ENCODE assay signal across 20 cellular contexts in the genomic region with DNA sequence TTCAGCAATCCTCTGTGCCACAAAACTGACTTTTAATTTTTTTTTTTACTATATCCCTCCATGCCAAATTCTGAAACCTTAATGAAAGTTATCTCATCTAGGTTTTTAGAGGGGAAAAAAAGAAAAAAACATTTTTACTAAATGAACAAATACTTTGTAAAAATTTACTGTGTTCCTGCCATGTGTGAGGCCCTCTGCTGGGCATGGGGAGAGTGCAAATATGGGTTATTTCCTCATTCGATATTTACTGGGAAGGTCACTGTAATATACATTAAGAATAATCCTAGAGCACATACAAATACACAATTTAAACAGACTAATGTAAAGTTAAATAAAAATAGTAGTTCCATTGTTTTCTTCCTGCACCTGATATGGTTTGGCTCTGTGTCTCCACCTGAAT.
DNase-seq lines count a peak whose midpoint lies in the region; ATAC-seq and TF ChIP-seq lines count a peak whose summit lies in the region.
"Had no signal": no experiment of that assay in that cellular context is flagged by ENCODE, and none has a peak within 500 bp of the region (broad histone marks: within the 10 kb centered on the region; RNA-seq: fewer than 3 reads in every experiment).

No MANE protein-coding gene starts in this region.

- H3K27ac ChIP-seq in C4-2B (no peak overlapping the region), HCT116 (ENCODE audit: low read depth, low read length) (no peak overlapping the region), RWPE1 (no peak overlapping the region)
- H3K27ac ChIP-seq in CD4-positive, alpha-beta T cell (ENCODE audit: low read depth, low read length) = no peak overlapping the region
- H3K27ac ChIP-seq: thoracic aorta had no signal

- no peaks in the 10 kb centered on the region for H3K27me3 Mint-ChIP-seq in activated CD4-positive, alpha-beta memory T cell treated with anti-CD3 and anti-CD28 coated beads for 36 hours
- no peaks in the 10 kb centered on the region for H3K27me3 Mint-ChIP-seq in CD4-positive, alpha-beta T cell
- H3K27me3 Mint-ChIP-seq in CD14-positive monocyte (ENCODE audit: low read depth in 3 of 3) = no peaks in the 10 kb centered on the region
- H3K27me3 Mint-ChIP-seq: CD8-positive, alpha-beta memory T cell; naive B cell; stimulated activated memory B cell treated with anti-CD40 and anti-IgM and Interleukin-4, amounts not matched to agents 10 μg/mL and 1 μg/mL and 100 μg/mL, for 72 hours had no signal

- ATAC-seq in HCT116 = peak; percentile 47; the same call in 1 of the 2 replicates
- ATAC-seq in CD4-positive, alpha-beta T cell (ENCODE audit: poor library complexity) = no peak
- ATAC-seq: stimulated activated memory B cell treated with anti-CD40 and anti-IgM and Interleukin-4, amounts not matched to agents 10 μg/mL and 1 μg/mL and 100 μg/mL, for 72 hours had no signal

- POLR2A ChIA-PET in HCT116 (lab: Charles Lee) = no interaction called here
- POLR2A ChIA-PET in RWPE1 (lab: Yijun Ruan, JAX; ENCODE audit: low non-redundant PET) = no interaction called here
- POLR2A ChIA-PET in activated CD4-positive, alpha-beta memory T cell treated with anti-CD3 and anti-CD28 coated beads for 36 hours (lab: Charles Lee) = no interaction called here
- POLR2A ChIA-PET in CD4-positive, alpha-beta T cell (lab: Charles Lee) = no interaction called here

- H3K9me3 Mint-ChIP-seq in activated CD4-positive, alpha-beta memory T cell treated with anti-CD3 and anti-CD28 coated beads for 36 hours = peaks cover 4% of the 10 kb centered on the region
- peaks cover 5% of the 10 kb centered on the region for H3K9me3 Mint-ChIP-seq in CD4-positive, alpha-beta T cell
- peaks cover 0 to 2% (median 0%) of the 10 kb centered on the region in 7 donors for H3K9me3 Mint-ChIP-seq in CD14-positive monocyte

- no peak overlapping the region for H2AFZ ChIP-seq in HCT116 (ENCODE audit: low read depth, low read length, poor library complexity, severe bottlenecking)

- no peaks in the 10 kb centered on the region for H3K9me3 ChIP-seq in HCT116 (ENCODE audit: control insufficient read depth in 1 of 2, insufficient read depth in 1 of 2, low read depth in 1 of 2, low read length in 2 of 2)
- H3K9me3 ChIP-seq in CD4-positive, alpha-beta T cell (ENCODE audit: control insufficient read depth, low read length) = no peaks in the 10 kb centered on the region
- H3K9me3 ChIP-seq: thoracic aorta had no signal

- intact Hi-C loops in HCT116 (cut with micrococcal nuclease) (no loop called here), CD14-positive monocyte (cut with micrococcal nuclease) (no loop called here)
- intact Hi-C loops in activated CD4-positive, alpha-beta memory T cell treated with anti-CD3 and anti-CD28 coated beads for 36 hours (cut with micrococcal nuclease) = no loop called here
- intact Hi-C loops in CD4-positive, alpha-beta T cell (cut with DNase I, micrococcal nuclease) = no loop called here

- DNase-seq in HCT116 (ENCODE audit: low read depth, low spot score) (no peak), RWPE1 (ENCODE audit: low spot score) (no peak), epithelial cell of esophagus (ENCODE audit: low read depth) (no peak), AG20443 (ENCODE audit: low spot score) (no peak), CD14-positive monocyte (ENCODE audit: low spot score) (no peak)
- DNase-seq in activated CD4-positive, alpha-beta memory T cell treated with anti-CD3 and anti-CD28 coated beads for 36 hours = no peak
- DNase-seq in CD4-positive, alpha-beta T cell = no peak
- DNase-seq: activated CD4-positive, alpha-beta T cell treated with anti-CD3 and anti-CD28 coated beads for 48 hours; activated CD8-positive, alpha-beta memory T cell treated with anti-CD3 and anti-CD28 coated beads, Interleukin-2, amount 50 U/mL, for 48 hours; activated naive CD4-positive, alpha-beta T cell; amniotic stem cell; CD8-positive, alpha-beta memory T cell; DMS79; Karpas-422; mesenchymal stem cell; naive B cell; NCI-H82 had no signal

- H3K4me2 ChIP-seq in HCT116 (ENCODE audit: low read length) = no peak overlapping the region

- RAD21 ChIA-PET in HCT116 (lab: Charles Lee; ENCODE audit: low non-redundant PET in 1 of 2, low total read pairs in 2 of 2, uncharacterized antibody in 2 of 2, unreplicated experiment in 2 of 2) = no interaction called here

- no peak for TF ChIP-seq RAD21 in HCT116 (IDR thresholded peaks at IDR 0.05; ENCODE audit: low read depth)

- H3K4me1 ChIP-seq in HCT116 (ENCODE audit: control insufficient read depth in 1 of 2, insufficient read depth in 2 of 2, low read length in 2 of 2) = no peaks in the 10 kb centered on the region

- H3K9ac ChIP-seq in HCT116 (ENCODE audit: low read length) = no peak overlapping the region

- TF ChIP-seq CTCF in C4-2B (conservative IDR thresholded peaks at IDR 0.05) = peak; percentile 62
- peak; percentile 7 to 52 (median 32); a peak in 3 of 6 replicates for TF ChIP-seq CTCF in HCT116 (IDR thresholded peaks at IDR 0.05 in 2 of 3, conservative IDR thresholded peaks at IDR 0.05 in 1 of 3; ENCODE audit: borderline replicate concordance in 1 of 3, insufficient read depth in 1 of 3, low read depth in 2 of 3, low read length in 2 of 3)
- TF ChIP-seq CTCF in RWPE1 (conservative IDR thresholded peaks at IDR 0.05; ENCODE audit: low read depth) = 0 out of 2 replicates have a peak, but pooled peaks have one; percentile 12
- TF ChIP-seq CTCF in epithelial cell of esophagus (IDR thresholded peaks at IDR 0.05; ENCODE audit: insufficient read depth, low read depth, low read length, missing control alignments) = peak; percentile 14
- TF ChIP-seq CTCF in CD4-positive, alpha-beta T cell (IDR thresholded peaks at IDR 0.05) = no peak
- no peak for TF ChIP-seq CTCF in CD14-positive monocyte (IDR thresholded peaks at IDR 0.05)

- H4K20me1 ChIP-seq in HCT116 (ENCODE audit: insufficient read depth) = no peaks in the 10 kb centered on the region

- no peaks in the 10 kb centered on the region for H3K4me1 Mint-ChIP-seq in activated CD4-positive, alpha-beta memory T cell treated with anti-CD3 and anti-CD28 coated beads for 36 hours (ENCODE audit: low read depth)
- no peaks in the 10 kb centered on the region for H3K4me1 Mint-ChIP-seq in CD4-positive, alpha-beta T cell (ENCODE audit: low read depth)
- H3K4me1 Mint-ChIP-seq in CD14-positive monocyte = no peaks in the 10 kb centered on the region
- H3K4me1 Mint-ChIP-seq: CD8-positive, alpha-beta memory T cell; naive B cell; stimulated activated memory B cell treated with anti-CD40 and anti-IgM and Interleukin-4, amounts not matched to agents 10 μg/mL and 1 μg/mL and 100 μg/mL, for 72 hours had no signal

- no peak for TF ChIP-seq POLR2A in HCT116 (IDR thresholded peaks at IDR 0.05; ENCODE audit: borderline replicate concordance, extremely low read depth, insufficient read depth, insufficient read length)

- no peaks in the 10 kb centered on the region for H3K9me2 ChIP-seq in HCT116 (ENCODE audit: insufficient read depth)

- H3K27me3 ChIP-seq in HCT116 (ENCODE audit: insufficient read depth, low read length) = no peaks in the 10 kb centered on the region
- no peaks in the 10 kb centered on the region for H3K27me3 ChIP-seq in CD4-positive, alpha-beta T cell (ENCODE audit: control insufficient read depth, insufficient read depth, low read length)

- H3K36me3 ChIP-seq in HCT116 (ENCODE audit: control insufficient read depth in 1 of 2, insufficient read depth in 2 of 2, low read length in 2 of 2) = no peaks in the 10 kb centered on the region
- H3K36me3 ChIP-seq: thoracic aorta had no signal

- no peak overlapping the region for H3K4me3 ChIP-seq in HCT116 (replicated peaks in 1 of 2; ENCODE audit: low read depth in 1 of 2, low read length in 2 of 2)
- H3K4me3 ChIP-seq in epithelial cell of esophagus (ENCODE audit: low read length) = no peak overlapping the region
- H3K4me3 ChIP-seq: thoracic aorta had no signal

- CTCF ChIA-PET in HCT116 (lab: Charles Lee) = no interaction called here
- CTCF ChIA-PET in RWPE1 (lab: Yijun Ruan, JAX) = no interaction called here
- CTCF ChIA-PET in activated CD4-positive, alpha-beta memory T cell treated with anti-CD3 and anti-CD28 coated beads for 36 hours (lab: Charles Lee) = no interaction called here
- CTCF ChIA-PET in CD4-positive, alpha-beta T cell (lab: Charles Lee) = no interaction called here

- BruUV-seq in HCT116 (replicated peaks; lab: Mats Ljungman, UMichigan) = no TSS peak

- H3K27ac Mint-ChIP-seq in activated CD4-positive, alpha-beta memory T cell treated with anti-CD3 and anti-CD28 coated beads for 36 hours = no peak overlapping the region
- no peak overlapping the region for H3K27ac Mint-ChIP-seq in CD4-positive, alpha-beta T cell
- no peak overlapping the region for H3K27ac Mint-ChIP-seq in CD14-positive monocyte
- H3K27ac Mint-ChIP-seq: stimulated activated memory B cell treated with anti-CD40 and anti-IgM and Interleukin-4, amounts not matched to agents 10 μg/mL and 1 μg/mL and 100 μg/mL, for 72 hours had no signal

- H3K79me2 ChIP-seq in HCT116 (ENCODE audit: insufficient read depth, low read length) = no peaks in the 10 kb centered on the region

- no peak overlapping the region for H3K4me3 Mint-ChIP-seq in activated CD4-positive, alpha-beta memory T cell treated with anti-CD3 and anti-CD28 coated beads for 36 hours
- no peak overlapping the region for H3K4me3 Mint-ChIP-seq in CD4-positive, alpha-beta T cell
- no peak overlapping the region for H3K4me3 Mint-ChIP-seq in CD14-positive monocyte
- H3K4me3 Mint-ChIP-seq: CD8-positive, alpha-beta memory T cell; naive B cell; stimulated activated memory B cell treated with anti-CD40 and anti-IgM and Interleukin-4, amounts not matched to agents 10 μg/mL and 1 μg/mL and 100 μg/mL, for 72 hours had no signal

- H3K36me3 Mint-ChIP-seq in activated CD4-positive, alpha-beta memory T cell treated with anti-CD3 and anti-CD28 coated beads for 36 hours = no peaks in the 10 kb centered on the region
- H3K36me3 Mint-ChIP-seq in CD4-positive, alpha-beta T cell (ENCODE audit: low read depth) = no peaks in the 10 kb centered on the region
- no peaks in the 10 kb centered on the region for H3K36me3 Mint-ChIP-seq in CD14-positive monocyte
- H3K36me3 Mint-ChIP-seq: CD8-positive, alpha-beta memory T cell; naive B cell; stimulated activated memory B cell treated with anti-CD40 and anti-IgM and Interleukin-4, amounts not matched to agents 10 μg/mL and 1 μg/mL and 100 μg/mL, for 72 hours had no signal

Comparison
In these comparisons a context has a peak if more than half of its experiments do, and no peak if none do; other contexts are left out.
1. CTCF ChIP-seq: peak in C4-2B (single experiment), HCT116 (3 of 3), RWPE1 (single experiment) and epithelial cell of esophagus (single experiment); none in CD4-positive, alpha-beta T cell (single experiment) and CD14-positive monocyte (single experiment).